Comparison of ENCODE assay signal across 1 cellular context in the genomic region with DNA sequence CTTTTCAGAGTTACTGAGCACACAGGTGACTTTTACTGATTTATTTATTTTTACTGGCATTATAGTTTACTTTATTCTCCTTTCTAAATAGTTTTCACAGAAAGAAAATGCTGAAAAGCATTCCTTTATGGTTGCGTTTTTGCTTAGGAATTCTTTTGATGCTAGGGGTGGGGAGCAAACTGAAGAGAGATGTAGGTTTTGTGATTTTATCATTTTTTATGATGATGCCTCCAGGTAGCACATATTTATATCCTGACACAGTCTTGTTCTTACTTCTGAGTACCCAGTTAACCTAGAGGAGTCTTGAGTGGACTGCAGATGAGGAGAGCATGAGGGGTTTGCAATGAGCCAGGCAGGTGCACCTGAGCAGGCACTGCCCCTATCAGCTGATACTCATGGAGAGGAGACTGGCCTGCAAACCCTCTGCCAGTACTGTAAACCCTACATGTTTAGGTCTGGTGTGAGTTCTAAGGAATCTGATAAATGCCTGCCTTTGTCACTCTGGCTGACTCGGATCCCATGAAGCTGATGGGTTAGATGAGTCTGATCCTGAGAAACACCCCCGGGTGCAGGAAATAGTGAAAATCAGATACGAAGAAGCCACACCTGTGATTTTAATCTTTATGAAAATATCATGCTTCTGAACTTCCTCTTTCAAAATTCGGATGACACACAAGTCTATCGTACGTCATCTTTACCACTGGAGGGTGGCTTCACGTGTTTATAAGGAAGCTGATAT.
A peak's percentile ranks its signal among the peaks of the same experiment; 100 is the strongest.
TF ChIP-seq lines count a peak whose summit lies in the region.

No MANE protein-coding gene starts in this region.

TF ChIP-seq in GM12878, 131 proteins besides CTCF, POLR2A, EP300 and RAD21:
- TF ChIP-seq, protein P1, sequence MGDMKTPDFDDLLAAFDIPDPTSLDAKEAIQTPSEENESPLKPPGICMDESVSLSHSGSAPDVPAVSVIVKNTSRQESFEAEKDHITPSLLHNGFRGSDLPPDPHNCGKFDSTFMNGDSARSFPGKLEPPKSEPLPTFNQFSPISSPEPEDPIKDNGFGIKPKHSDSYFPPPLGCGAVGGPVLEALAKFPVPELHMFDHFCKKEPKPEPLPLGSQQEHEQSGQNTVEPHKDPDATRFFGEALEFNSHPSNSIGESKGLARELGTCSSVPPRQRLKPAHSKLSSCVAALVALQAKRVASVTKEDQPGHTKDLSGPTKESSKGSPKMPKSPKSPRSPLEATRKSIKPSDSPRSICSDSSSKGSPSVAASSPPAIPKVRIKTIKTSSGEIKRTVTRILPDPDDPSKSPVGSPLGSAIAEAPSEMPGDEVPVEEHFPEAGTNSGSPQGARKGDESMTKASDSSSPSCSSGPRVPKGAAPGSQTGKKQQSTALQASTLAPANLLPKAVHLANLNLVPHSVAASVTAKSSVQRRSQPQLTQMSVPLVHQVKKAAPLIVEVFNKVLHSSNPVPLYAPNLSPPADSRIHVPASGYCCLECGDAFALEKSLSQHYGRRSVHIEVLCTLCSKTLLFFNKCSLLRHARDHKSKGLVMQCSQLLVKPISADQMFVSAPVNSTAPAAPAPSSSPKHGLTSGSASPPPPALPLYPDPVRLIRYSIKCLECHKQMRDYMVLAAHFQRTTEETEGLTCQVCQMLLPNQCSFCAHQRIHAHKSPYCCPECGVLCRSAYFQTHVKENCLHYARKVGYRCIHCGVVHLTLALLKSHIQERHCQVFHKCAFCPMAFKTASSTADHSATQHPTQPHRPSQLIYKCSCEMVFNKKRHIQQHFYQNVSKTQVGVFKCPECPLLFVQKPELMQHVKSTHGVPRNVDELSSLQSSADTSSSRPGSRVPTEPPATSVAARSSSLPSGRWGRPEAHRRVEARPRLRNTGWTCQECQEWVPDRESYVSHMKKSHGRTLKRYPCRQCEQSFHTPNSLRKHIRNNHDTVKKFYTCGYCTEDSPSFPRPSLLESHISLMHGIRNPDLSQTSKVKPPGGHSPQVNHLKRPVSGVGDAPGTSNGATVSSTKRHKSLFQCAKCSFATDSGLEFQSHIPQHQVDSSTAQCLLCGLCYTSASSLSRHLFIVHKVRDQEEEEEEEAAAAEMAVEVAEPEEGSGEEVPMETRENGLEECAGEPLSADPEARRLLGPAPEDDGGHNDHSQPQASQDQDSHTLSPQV (IDR thresholded peaks at IDR 0.05), result no peak
- TF ChIP-seq FOXM1 (IDR thresholded peaks at IDR 0.05; ENCODE audit: low read depth, low read length), result no peak
- peak in 1 of 2 experiments; percentile 36; a peak in 1 of 4 replicates for TF ChIP-seq BHLHE40 (IDR thresholded peaks at IDR 0.05; ENCODE audit: borderline replicate concordance in 1 of 2, low read depth in 2 of 2, low read length in 1 of 2)
- TF ChIP-seq CREM (IDR thresholded peaks at IDR 0.05; ENCODE audit: low read depth), result 0 out of 2 replicates have a peak, but pooled peaks have one; percentile 16
- TF ChIP-seq TAF1 (IDR thresholded peaks at IDR 0.05; ENCODE audit: borderline replicate concordance, low read depth, low read length), result no peak
- TF ChIP-seq SUZ12 (IDR thresholded peaks at IDR 0.05; ENCODE audit: unreplicated experiment), result no peak
- TF ChIP-seq RELA (IDR thresholded peaks at IDR 0.05; ENCODE audit: borderline replicate concordance, partially characterized antibody), result no peak
- TF ChIP-seq CREB1 (IDR thresholded peaks at IDR 0.05; ENCODE audit: low read depth), result 0 out of 2 replicates have a peak, but pooled peaks have one; percentile 37
- no peak for TF ChIP-seq RFX5 (IDR thresholded peaks at IDR 0.05; ENCODE audit: low read depth, low read length)
- no peak for TF ChIP-seq SMAD1 (IDR thresholded peaks at IDR 0.05; ENCODE audit: low read depth, partially characterized antibody)
